ENCODE assay signal across 24 cellular contexts in genomic region chrX:139304471-139304870, GRCh38.
DNase-seq lines count a peak whose midpoint lies in the region; ATAC-seq and TF ChIP-seq lines count a peak whose summit lies in the region.
"Had no signal": no experiment of that assay in that cellular context is flagged by ENCODE, and none has a peak within 500 bp of the region (broad histone marks: within the 10 kb centered on the region; RNA-seq: fewer than 3 reads in every experiment).

No MANE protein-coding gene starts in this region.

- H3K4me1 Mint-ChIP-seq in T-helper 17 cell = no peaks in the 10 kb centered on the region
- no peaks in the 10 kb centered on the region for H3K4me1 Mint-ChIP-seq in activated T-helper 1 cell treated with anti-CD3 and anti-CD28 coated beads, Interleukin-12 subunit alpha, Interleukin-12 subunit beta, Interleukin-2, Interleukin-4 antibody, amounts not matched to agents 30 ng/mL and 10 ng/mL and 1 ng/mL, durations not matched to agents 14 hours and 24 hours and 36 hours (ENCODE audit: low read depth)

- intact Hi-C loops in activated T-helper 1 cell treated with anti-CD3 and anti-CD28 coated beads, Interleukin-12 subunit alpha, Interleukin-12 subunit beta, Interleukin-2, Interleukin-4 antibody, amounts not matched to agents 30 ng/mL and 10 ng/mL and 1 ng/mL, durations not matched to agents 14 hours and 24 hours and 36 hours (cut with micrococcal nuclease) = no loop called here

- no peaks in the 10 kb centered on the region for H3K9me3 ChIP-seq in T-helper 17 cell (ENCODE audit: control insufficient read depth, low read length, poor library complexity, severe bottlenecking)
- H3K9me3 ChIP-seq: SJSA1 had no signal

- TF ChIP-seq CTCF in astrocyte of the spinal cord (IDR thresholded peaks at IDR 0.05; ENCODE audit: low read depth, low read length) = no peak

- ATAC-seq in T-helper 17 cell (no peak), HG02885 (IDR thresholded peaks at IDR 0.05; ENCODE audit: poor library complexity, unreplicated experiment) (no peak), HG03469 (IDR thresholded peaks at IDR 0.05; ENCODE audit: unreplicated experiment) (no peak)
- ATAC-seq: GM12878 had no signal

- H3K27ac Mint-ChIP-seq in T-helper 17 cell = no peak overlapping the region
- no peak overlapping the region for H3K27ac Mint-ChIP-seq in activated T-helper 1 cell treated with anti-CD3 and anti-CD28 coated beads, Interleukin-12 subunit alpha, Interleukin-12 subunit beta, Interleukin-2, Interleukin-4 antibody, amounts not matched to agents 30 ng/mL and 10 ng/mL and 1 ng/mL, durations not matched to agents 14 hours and 24 hours and 36 hours
- H3K27ac Mint-ChIP-seq: CD4-positive, alpha-beta T cell had no signal

- H3K4me3 Mint-ChIP-seq in T-helper 17 cell = no peak overlapping the region
- no peak overlapping the region for H3K4me3 Mint-ChIP-seq in activated T-helper 1 cell treated with anti-CD3 and anti-CD28 coated beads, Interleukin-12 subunit alpha, Interleukin-12 subunit beta, Interleukin-2, Interleukin-4 antibody, amounts not matched to agents 30 ng/mL and 10 ng/mL and 1 ng/mL, durations not matched to agents 14 hours and 24 hours and 36 hours
- H3K4me3 Mint-ChIP-seq: CD4-positive, alpha-beta T cell had no signal

- in situ Hi-C loops in astrocyte of the spinal cord (cut with HindIII; ENCODE audit: low sequenced_read_pairs) = no loop called here

- H3K27me3 Mint-ChIP-seq in T-helper 17 cell = no peaks in the 10 kb centered on the region
- no peaks in the 10 kb centered on the region for H3K27me3 Mint-ChIP-seq in activated T-helper 1 cell treated with anti-CD3 and anti-CD28 coated beads, Interleukin-12 subunit alpha, Interleukin-12 subunit beta, Interleukin-2, Interleukin-4 antibody, amounts not matched to agents 30 ng/mL and 10 ng/mL and 1 ng/mL, durations not matched to agents 14 hours and 24 hours and 36 hours (ENCODE audit: insufficient read depth)
- H3K27me3 Mint-ChIP-seq: CD4-positive, alpha-beta T cell had no signal

- DNase-seq in A172 (ENCODE audit: low spot score) = peak; percentile 13
- DNase-seq in M059J (ENCODE audit: low read depth) = peak; percentile 63
- DNase-seq in astrocyte of the spinal cord (ENCODE audit: low read depth, low spot score) = peak; percentile 3
- peak; percentile 21 for DNase-seq in renal cortical epithelial cell (ENCODE audit: low read depth)
- DNase-seq in T-helper 17 cell = no peak
- DNase-seq in activated T-helper 1 cell treated with anti-CD3 and anti-CD28 coated beads, Interleukin-12 subunit alpha, Interleukin-12 subunit beta, Interleukin-2, Interleukin-4 antibody, amounts not matched to agents 30 ng/mL and 10 ng/mL and 1 ng/mL, durations not matched to agents 14 hours and 24 hours and 36 hours (ENCODE audit: low spot score) = no peak
- DNase-seq: 8988T; CD4-positive, alpha-beta T cell; GOT3; HCEC 1CT; NCI-H1092; NCI-H1436 treated with DMSO at 0.1 percent for 48 hours; NCI-H1930; NCI-H2107; NCI-H446; NCI-H524 treated with DMSO at 0.1 percent for 48 hours; NCI-H774; Right ventricle myocardium superior; RPMI8226 had no signal

- H3K9me3 Mint-ChIP-seq in activated T-helper 1 cell treated with anti-CD3 and anti-CD28 coated beads, Interleukin-12 subunit alpha, Interleukin-12 subunit beta, Interleukin-2, Interleukin-4 antibody, amounts not matched to agents 30 ng/mL and 10 ng/mL and 1 ng/mL, durations not matched to agents 14 hours and 24 hours and 36 hours = peaks cover 12% of the 10 kb centered on the region

- peaks cover 3% of the 10 kb centered on the region for H3K36me3 Mint-ChIP-seq in T-helper 17 cell (ENCODE audit: low read depth)
- H3K36me3 Mint-ChIP-seq in activated T-helper 1 cell treated with anti-CD3 and anti-CD28 coated beads, Interleukin-12 subunit alpha, Interleukin-12 subunit beta, Interleukin-2, Interleukin-4 antibody, amounts not matched to agents 30 ng/mL and 10 ng/mL and 1 ng/mL, durations not matched to agents 14 hours and 24 hours and 36 hours (ENCODE audit: low read depth) = no peaks in the 10 kb centered on the region

- H3K4me3 ChIP-seq in astrocyte of the spinal cord (ENCODE audit: low read depth, low read length) = no peak overlapping the region
- H3K4me3 ChIP-seq: BLaER1 treated with 17β-estradiol and CSF1 and Interleukin-3, amounts not matched to agents 10 nM and 100 nM; GM12878; SJSA1 had no signal

Comparison
In these comparisons a context has a peak if more than half of its experiments do, and no peak if none do; other contexts are left out.
1. DNase-seq: peak in A172 (single experiment), M059J (single experiment), astrocyte of the spinal cord (single experiment) and renal cortical epithelial cell (single experiment); none in T-helper 17 cell (0 of 3) and activated T-helper 1 cell treated with anti-CD3 and anti-CD28 coated beads, Interleukin-12 subunit alpha, Interleukin-12 subunit beta, Interleukin-2, Interleukin-4 antibody, amounts not matched to agents 30 ng/mL and 10 ng/mL and 1 ng/mL, durations not matched to agents 14 hours and 24 hours and 36 hours (single experiment).